Comparison of ENCODE assay signal across 2 cellular contexts in genomic region chr17:67331381-67332161, GRCh38.
TF ChIP-seq lines count a peak whose summit lies in the region.
"Not testable (repeated sequence)": the region's sequence is repeated elsewhere in the genome, so short reads cannot be mapped to it uniquely, and the experiment has no call there.

No MANE protein-coding gene starts in this region.

TF ChIP-seq in HEK293, 187 proteins besides CTCF, POLR2A, EP300 and RAD21:
- peak; percentile 76 for TF ChIP-seq ZNF585B (tag by site-specific recombination; IDR thresholded peaks at IDR 0.05)

TF ChIP-seq in HepG2, 621 proteins besides CTCF, POLR2A, EP300 and RAD21 (continues in another document):
- TF ChIP-seq FOXC1 (CRISPR knock-in tag; IDR thresholded peaks at IDR 0.05; ENCODE audit: borderline replicate concordance) = peak; percentile 63; the same call in 1 of the 2 replicates
- peak; percentile 77; the same call in 1 of the 2 replicates for TF ChIP-seq ZNF292 (CRISPR knock-in tag; IDR thresholded peaks at IDR 0.05; ENCODE audit: borderline replicate concordance, low read depth)
- TF ChIP-seq ZNF510 (CRISPR knock-in tag; IDR thresholded peaks at IDR 0.05; ENCODE audit: low read depth) = peak; percentile 61; the same call in 1 of the 2 replicates
- peak; percentile 86 for TF ChIP-seq CEBPG (CRISPR knock-in tag; IDR thresholded peaks at IDR 0.05)
- TF ChIP-seq NONO (IDR thresholded peaks at IDR 0.05); HNF1A (IDR thresholded peaks at IDR 0.05; ENCODE audit: low read depth); SOX13 (IDR thresholded peaks at IDR 0.05); HNF4G (IDR thresholded peaks at IDR 0.05; ENCODE audit: borderline replicate concordance, low read depth, low read length): not testable (repeated sequence)
- peak; percentile 19; the same call in 1 of the 2 replicates for TF ChIP-seq NONO (CRISPR knock-in tag; conservative IDR thresholded peaks at IDR 0.05)
- 0 out of 2 replicates have a peak, but pooled peaks have one; percentile 21 for TF ChIP-seq HNF1A (CRISPR knock-in tag; IDR thresholded peaks at IDR 0.05; ENCODE audit: borderline replicate concordance)
- peak; percentile 82 for TF ChIP-seq NR2F1 (CRISPR knock-in tag; IDR thresholded peaks at IDR 0.05)
- peak; percentile 40 for TF ChIP-seq SALL1 (CRISPR knock-in tag; IDR thresholded peaks at IDR 0.05)
- TF ChIP-seq SOX13 (CRISPR knock-in tag; conservative IDR thresholded peaks at IDR 0.05 in 1 of 2, IDR thresholded peaks at IDR 0.05 in 1 of 2) = peak in 1 of 2 experiments; percentile 36; a peak in 1 of 4 replicates
- TF ChIP-seq ZNF350 (CRISPR knock-in tag; IDR thresholded peaks at IDR 0.05; ENCODE audit: borderline replicate concordance, low read depth) = peak; percentile 25; the same call in 1 of the 2 replicates
- peak; percentile 41; the same call in 1 of the 2 replicates for TF ChIP-seq PITX1 (CRISPR knock-in tag; IDR thresholded peaks at IDR 0.05)
- peak; percentile 72; the same call in 1 of the 2 replicates for TF ChIP-seq ATF3 (CRISPR knock-in tag; IDR thresholded peaks at IDR 0.05)
- TF ChIP-seq ZNF770 (CRISPR knock-in tag; IDR thresholded peaks at IDR 0.05) = 0 out of 2 replicates have a peak, but pooled peaks have one; percentile 19
- 0 out of 2 replicates have a peak, but pooled peaks have one; percentile 8 for TF ChIP-seq ZNF331 (CRISPR knock-in tag; IDR thresholded peaks at IDR 0.05)
- peak; percentile 33; the same call in 1 of the 2 replicates for TF ChIP-seq HNF4G (CRISPR knock-in tag; IDR thresholded peaks at IDR 0.05; ENCODE audit: borderline replicate concordance, low read depth)
- TF ChIP-seq GFI1 (CRISPR knock-in tag; IDR thresholded peaks at IDR 0.05; ENCODE audit: borderline replicate concordance) = 0 out of 2 replicates have a peak, but pooled peaks have one; percentile 44
- TF ChIP-seq ZNF619 (CRISPR knock-in tag; IDR thresholded peaks at IDR 0.05) = 0 out of 2 replicates have a peak, but pooled peaks have one; percentile 46
- TF ChIP-seq ZNF547 (CRISPR knock-in tag; IDR thresholded peaks at IDR 0.05) = 0 out of 2 replicates have a peak, but pooled peaks have one; percentile 21
- peak; percentile 71; the same call in 1 of the 2 replicates for TF ChIP-seq MTA1 (CRISPR knock-in tag; IDR thresholded peaks at IDR 0.05; ENCODE audit: borderline replicate concordance)
- 0 out of 2 replicates have a peak, but pooled peaks have one; percentile 50 for TF ChIP-seq ZNF225 (CRISPR knock-in tag; IDR thresholded peaks at IDR 0.05)
- TF ChIP-seq ZFP91 (CRISPR knock-in tag; IDR thresholded peaks at IDR 0.05; ENCODE audit: borderline replicate concordance) = peak; percentile 37; the same call in 1 of the 2 replicates
- TF ChIP-seq ZNF709 (CRISPR knock-in tag; IDR thresholded peaks at IDR 0.05) = peak; percentile 51; the same call in 1 of the 2 replicates
- peak; percentile 16; the same call in 1 of the 2 replicates for TF ChIP-seq THAP9 (CRISPR knock-in tag; IDR thresholded peaks at IDR 0.05; ENCODE audit: borderline replicate concordance)
- 0 out of 4 replicates have a peak, but pooled peaks of 1 of the 2 experiments have one; percentile 23 for TF ChIP-seq HMGXB4 (CRISPR knock-in tag; IDR thresholded peaks at IDR 0.05; ENCODE audit: borderline replicate concordance in 1 of 2, low read depth in 1 of 2)
- peak; percentile 24; the same call in 1 of the 2 replicates for TF ChIP-seq MTERF4 (CRISPR knock-in tag; IDR thresholded peaks at IDR 0.05)
- 0 out of 2 replicates have a peak, but pooled peaks have one; percentile 15 for TF ChIP-seq RXRB (CRISPR knock-in tag; IDR thresholded peaks at IDR 0.05; ENCODE audit: borderline replicate concordance)
- TF ChIP-seq IRF2 (CRISPR knock-in tag; IDR thresholded peaks at IDR 0.05) = 0 out of 2 replicates have a peak, but pooled peaks have one; percentile 13
- peak; percentile 63 for TF ChIP-seq ZFX (CRISPR knock-in tag; IDR thresholded peaks at IDR 0.05; ENCODE audit: low read depth)
- TF ChIP-seq RXRA (CRISPR knock-in tag; IDR thresholded peaks at IDR 0.05) = peak; percentile 32; the same call in 1 of the 2 replicates
- peak; percentile 61 for TF ChIP-seq ZNF687 (CRISPR knock-in tag; IDR thresholded peaks at IDR 0.05)
- TF ChIP-seq NCOR1 (IDR thresholded peaks at IDR 0.05; ENCODE audit: borderline replicate concordance, low read length) = peak; percentile 31; the same call in 1 of the 2 replicates
